In genomic region chr17:14559220-14559619, GRCh38 we compare ENCODE assay signal across 23 cellular contexts.
"Had no signal": no experiment of that assay in that cellular context is flagged by ENCODE, and none has a peak within 500 bp of the region (broad histone marks: within the 10 kb centered on the region; RNA-seq: fewer than 3 reads in every experiment).

No MANE protein-coding gene starts in this region.

- DNase-seq: activated CD4-positive, alpha-beta T cell treated with anti-CD3 and anti-CD28 coated beads for 36 hours; activated CD4-positive, alpha-beta T cell treated with anti-CD3 and anti-CD28 coated beads, Interleukin-2, amount 50 U/mL, for 48 hours; activated CD8-positive, alpha-beta memory T cell treated with anti-CD3 and anti-CD28 coated beads, Interleukin-2, amount 10 ng/mL, durations not matched to agents 7 days and 5 days; activated naive CD4-positive, alpha-beta T cell treated with Interleukin-2 at 50 U/mL for 16 hours; anterior cingulate cortex; caudate nucleus; dorsolateral prefrontal cortex; endodermal cell; foreskin melanocyte; glutamatergic neuron; hypothalamus; kidney; left ventricle myocardium inferior; mammary epithelial cell; upper lobe of left lung had no signal

- H3K36me3 ChIP-seq: left ventricle myocardium inferior, prostate gland, right atrium auricular region, upper lobe of left lung had no signal

- H3K4me3 ChIP-seq: dorsolateral prefrontal cortex, left ventricle myocardium inferior, prostate gland, right atrium auricular region, upper lobe of left lung had no signal

- H3K9me3 Mint-ChIP-seq: activated T-helper 2 cell treated with anti-CD3 and anti-CD28 coated beads, Interferon-gamma antibody, Interleukin-2, Interleukin-4, amounts not matched to agents 10 μg/mL and 5 μg/mL and 100 μg/mL, durations not matched to agents 14 hours and 24 hours and 36 hours; endodermal cell; stimulated activated naive CD8-positive, alpha-beta T cell treated with anti-CD3 and anti-CD28 coated beads, Interleukin-15, Interleukin-2, amounts not matched to agents 100 ng/mL and 50 ng/mL, for 24 hours; WTC11 had no signal

- H3K4me3 Mint-ChIP-seq: activated CD4-positive, alpha-beta T cell treated with anti-CD3 and anti-CD28 coated beads for 36 hours; activated CD8-positive, alpha-beta memory T cell treated with anti-CD3 and anti-CD28 coated beads, Interleukin-2, amount 10 ng/mL, durations not matched to agents 7 days and 5 days; brain; endodermal cell; neural crest cell; stimulated activated naive CD8-positive, alpha-beta T cell treated with anti-CD3 and anti-CD28 coated beads, Interleukin-15, Interleukin-2, amounts not matched to agents 100 ng/mL and 50 ng/mL, for 24 hours; WTC11 had no signal

- H3K9me3 ChIP-seq: left ventricle myocardium inferior, prostate gland, right atrium auricular region, upper lobe of left lung had no signal

- H3K27me3 ChIP-seq: right atrium auricular region, upper lobe of left lung had no signal

- ATAC-seq: activated CD8-positive, alpha-beta memory T cell treated with anti-CD3 and anti-CD28 coated beads, Interleukin-2, amount 10 ng/mL, durations not matched to agents 7 days and 5 days had no signal

- H3K27ac Mint-ChIP-seq: activated CD4-positive, alpha-beta T cell treated with anti-CD3 and anti-CD28 coated beads for 36 hours; activated CD8-positive, alpha-beta memory T cell treated with anti-CD3 and anti-CD28 coated beads, Interleukin-2, amount 10 ng/mL, durations not matched to agents 7 days and 5 days; activated T-helper 2 cell treated with anti-CD3 and anti-CD28 coated beads, Interferon-gamma antibody, Interleukin-2, Interleukin-4, amounts not matched to agents 10 μg/mL and 5 μg/mL and 100 μg/mL, durations not matched to agents 14 hours and 24 hours and 36 hours; endodermal cell; stimulated activated naive CD8-positive, alpha-beta T cell treated with anti-CD3 and anti-CD28 coated beads, Interleukin-15, Interleukin-2, amounts not matched to agents 100 ng/mL and 50 ng/mL, for 24 hours; WTC11 had no signal

- H3K4me1 ChIP-seq: left ventricle myocardium inferior, prostate gland, right atrium auricular region, upper lobe of left lung had no signal

- H3K27ac ChIP-seq: dorsolateral prefrontal cortex, epithelial cell of prostate, left ventricle myocardium inferior, prostate gland, right atrium auricular region, upper lobe of left lung had no signal

- H3K36me3 Mint-ChIP-seq: activated CD8-positive, alpha-beta memory T cell treated with anti-CD3 and anti-CD28 coated beads, Interleukin-2, amount 10 ng/mL, durations not matched to agents 7 days and 5 days; brain; WTC11 had no signal

- H3K27me3 Mint-ChIP-seq: activated CD4-positive, alpha-beta T cell treated with anti-CD3 and anti-CD28 coated beads for 36 hours; activated CD8-positive, alpha-beta memory T cell treated with anti-CD3 and anti-CD28 coated beads, Interleukin-2, amount 10 ng/mL, durations not matched to agents 7 days and 5 days; brain had no signal
